In genomic region chr10:6564367-6564766, GRCh38 we compare ENCODE assay signal across 22 cellular contexts. TPM values are rescaled to one million over a fixed set of nuclear protein-coding genes. Genes with fewer than 3 reads are reported as not detected.
DNase-seq lines count a peak whose midpoint lies in the region; ATAC-seq, FAIRE-seq and TF ChIP-seq lines count a peak whose summit lies in the region.
"Had no signal": no experiment of that assay in that cellular context is flagged by ENCODE, and none has a peak within 500 bp of the region (broad histone marks: within the 10 kb centered on the region; RNA-seq: fewer than 3 reads in every experiment).

No MANE protein-coding gene starts in this region.

- no peaks in the 10 kb centered on the region for H3K79me2 ChIP-seq in GM12878 (ENCODE audit: control insufficient read depth, insufficient read depth, low read length)

- H3K4me1 ChIP-seq in GM12878 (ENCODE audit: control insufficient read depth, insufficient read depth, low read length), result no peaks in the 10 kb centered on the region
- H3K4me1 ChIP-seq in upper lobe of right lung, result peaks cover 6% of the 10 kb centered on the region
- H3K4me1 ChIP-seq: right atrium auricular region, vagina had no signal

- RAD21 ChIA-PET in GM12878 (lab: Charles Lee; ENCODE audit: unreplicated experiment), result interaction anchor here (1.0 to 2.9 kb wide), 5 partner anchors 13 to 74 kb away, joined by 3 to 14 read pairs (median 8); no protein-coding TSS in a partner anchor

- POLR2A ChIA-PET in GM12878 (lab: Charles Lee), result interaction anchor here (0.8 to 1.7 kb wide), 4 partner anchors 7 to 45 kb away, joined by 3 to 4 read pairs (median 4); no protein-coding TSS in a partner anchor

- intact Hi-C loops in GM12878 (cut with micrococcal nuclease; ENCODE audit: unreplicated experiment) (no loop called here), upper lobe of right lung (cut with DNase I) (no loop called here)

- H2AFZ ChIP-seq in GM12878 (ENCODE audit: control insufficient read depth, low read depth, low read length), result no peak overlapping the region

- no peak for TF ChIP-seq EP300 in GM12878 (IDR thresholded peaks at IDR 0.05; ENCODE audit: borderline replicate concordance in 1 of 2, control insufficient read depth in 1 of 2, low read depth in 2 of 2, low read length in 2 of 2)

- TF ChIP-seq CTCF in GM12878 (IDR thresholded peaks at IDR 0.05 in 2 of 3, conservative IDR thresholded peaks at IDR 0.05 in 1 of 3; ENCODE audit: control insufficient read depth in 2 of 3, extremely low read depth in 1 of 3, insufficient read depth in 1 of 3, low read depth in 3 of 3, low read length in 3 of 3) (no peak), upper lobe of right lung (IDR thresholded peaks at IDR 0.05) (no peak)

- no peak for TF ChIP-seq POLR2A in GM12878 (IDR thresholded peaks at IDR 0.05; ENCODE audit: low read depth, low read length)

- H3K27me3 ChIP-seq in GM12878 (replicated peaks in 1 of 2; ENCODE audit: control insufficient read depth in 2 of 2, insufficient read depth in 2 of 2, low read length in 1 of 2), result peaks cover 0 to 6% of the 10 kb centered on the region in 2 experiments
- no peaks in the 10 kb centered on the region for H3K27me3 ChIP-seq in upper lobe of right lung
- H3K27me3 ChIP-seq: gastrocnemius medialis, right atrium auricular region, vagina had no signal

- SMC1A ChIA-PET in GM12878 (lab: Charles Lee; ENCODE audit: uncharacterized antibody, unreplicated experiment), result interaction anchor here (1.4 to 6.4 kb wide), 7 partner anchors 8 to 71 kb away, joined by 7 to 40 read pairs (median 10); no protein-coding TSS in a partner anchor

- 17% methylated on average over 5 of the region's 5 CpGs for WGBS in GM12878 (ENCODE audit: insufficient coverage, insufficient replicate concordance, low lambda C conversion rate, missing lambda C conversion rate)

- no peak overlapping the region for H3K4me2 ChIP-seq in GM12878 (ENCODE audit: control insufficient read depth, insufficient read depth)

- H3K36me3 ChIP-seq in GM12878 (ENCODE audit: control insufficient read depth in 2 of 2, insufficient read depth in 2 of 2, low read length in 1 of 2) (no peaks in the 10 kb centered on the region), upper lobe of right lung (no peaks in the 10 kb centered on the region)
- H3K36me3 ChIP-seq: gastrocnemius medialis, right atrium auricular region, vagina had no signal

- no TSS peak for BruUV-seq in GM12878 (replicated peaks; lab: Mats Ljungman, UMichigan)

- no peaks in the 10 kb centered on the region for H3K9me3 Mint-ChIP-seq in stimulated activated naive CD8-positive, alpha-beta T cell treated with anti-CD3 and anti-CD28 coated beads, Interleukin-15, Interleukin-2, amounts not matched to agents 100 ng/mL and 50 ng/mL, for 24 hours

- H3K4me3 ChIP-seq in GM12878, result no peak overlapping the region
- no peak overlapping the region for H3K4me3 ChIP-seq in upper lobe of right lung
- H3K4me3 ChIP-seq: gastrocnemius medialis, lung, right atrium auricular region, vagina had no signal

- H3K4me3 Mint-ChIP-seq in stimulated activated naive CD8-positive, alpha-beta T cell treated with anti-CD3 and anti-CD28 coated beads, Interleukin-15, Interleukin-2, amounts not matched to agents 100 ng/mL and 50 ng/mL, for 24 hours, result peak overlapping the region; percentile 57

- no peak for TF ChIP-seq RAD21 in GM12878 (IDR thresholded peaks at IDR 0.05; ENCODE audit: insufficient read depth, low read depth, low read length)

- no peak for ATAC-seq in stimulated activated naive CD8-positive, alpha-beta T cell treated with anti-CD3 and anti-CD28 coated beads, Interleukin-15, Interleukin-2, amounts not matched to agents 100 U/mL and 50 U/mL, for 24 hours
- ATAC-seq in GM12878, result peak; percentile 33; the same call in 2 of the 3 replicates
- ATAC-seq in upper lobe of right lung, result peak; percentile 14
- ATAC-seq: esophagus mucosa, gastrocnemius medialis, SK-N-SH treated with all-trans-retinoic acid at 6 μM for 48 hours had no signal

- H3K4me1 Mint-ChIP-seq in stimulated activated naive CD8-positive, alpha-beta T cell treated with anti-CD3 and anti-CD28 coated beads, Interleukin-15, Interleukin-2, amounts not matched to agents 100 ng/mL and 50 ng/mL, for 24 hours (ENCODE audit: low read depth), result peaks cover 96% of the 10 kb centered on the region

- no peak overlapping the region for H3K27ac ChIP-seq in GM12878 (ENCODE audit: control insufficient read depth, insufficient read depth)
- no peak overlapping the region for H3K27ac ChIP-seq in upper lobe of right lung
- H3K27ac ChIP-seq: right atrium auricular region, vagina had no signal

- H3K9me3 ChIP-seq in GM12878 (replicated peaks; ENCODE audit: control insufficient read depth, insufficient read depth, low read length), result no peaks in the 10 kb centered on the region
- H3K9me3 ChIP-seq in upper lobe of right lung, result no peaks in the 10 kb centered on the region
- H3K9me3 ChIP-seq: gastrocnemius medialis, right atrium auricular region, vagina had no signal

- no peaks in the 10 kb centered on the region for H3K27me3 Mint-ChIP-seq in stimulated activated naive CD8-positive, alpha-beta T cell treated with anti-CD3 and anti-CD28 coated beads, Interleukin-15, Interleukin-2, amounts not matched to agents 100 ng/mL and 50 ng/mL, for 24 hours

- peaks cover 19% of the 10 kb centered on the region for H3K36me3 Mint-ChIP-seq in stimulated activated naive CD8-positive, alpha-beta T cell treated with anti-CD3 and anti-CD28 coated beads, Interleukin-15, Interleukin-2, amounts not matched to agents 100 ng/mL and 50 ng/mL, for 24 hours (ENCODE audit: low read depth)

- H3K9ac ChIP-seq in GM12878 (ENCODE audit: control insufficient read depth, insufficient read depth, low read length), result no peak overlapping the region

- CTCF ChIA-PET in GM12878 (lab: Yijun Ruan, JAX), result interaction anchor here (1.2 to 3.9 kb wide), 6 partner anchors 13 to 162 kb away, joined by 3 to 21 read pairs (median 3); no protein-coding TSS in a partner anchor

- in situ Hi-C loops in GM12878 (cut with MboI), result no loop called here

- no peaks in the 10 kb centered on the region for H4K20me1 ChIP-seq in GM12878 (ENCODE audit: control insufficient read depth, insufficient read depth)

- no peak overlapping the region for H3K27ac Mint-ChIP-seq in stimulated activated naive CD8-positive, alpha-beta T cell treated with anti-CD3 and anti-CD28 coated beads, Interleukin-15, Interleukin-2, amounts not matched to agents 100 ng/mL and 50 ng/mL, for 24 hours

- no peak for FAIRE-seq in GM12878 (lab: Jason Lieb, UNC)
- FAIRE-seq: D721Med, kidney had no signal

- peak; percentile 63 for DNase-seq in NCI-H82 (lab: John Stamatoyannopoulos, UW)
- no peak for DNase-seq in NCI-H82 treated with DMSO at 0.1 percent for 48 hours (lab: John Stamatoyannopoulos, UW; ENCODE audit: unreplicated experiment)
- DNase-seq in stimulated activated naive CD8-positive, alpha-beta T cell treated with anti-CD3 and anti-CD28 coated beads, Interleukin-15, Interleukin-2, amounts not matched to agents 100 U/mL and 50 U/mL, for 24 hours, result no peak
- DNase-seq in GM12878 (ENCODE audit: low read depth, low spot score), result no peak
- DNase-seq in upper lobe of right lung, result no peak
- no peak for DNase-seq in DMS114 treated with DMSO at 0.1 percent for 48 hours (lab: John Stamatoyannopoulos, UW; ENCODE audit: unreplicated experiment)
- DNase-seq in ecto neural progenitor cell (ENCODE audit: low spot score), result no peak
- DNase-seq: 8988T, AML-193, aorta, caudate nucleus, gastrocnemius medialis, substantia nigra had no signal

TF ChIP-seq in GM12878, 131 proteins besides CTCF, POLR2A, EP300 and RAD21:
- TF ChIP-seq YY1 (IDR thresholded peaks at IDR 0.05; ENCODE audit: low read depth, low read length), result no peak
- no peak for TF ChIP-seq ZNF274 (IDR thresholded peaks at IDR 0.05; ENCODE audit: insufficient read depth, insufficient read length)
- no peak for TF ChIP-seq SPI1 (IDR thresholded peaks at IDR 0.05; ENCODE audit: borderline replicate concordance, insufficient read depth, low read depth, low read length)
TF ChIP-seq in GM12878: peak in this region for 0.

RNA-seq across cellular contexts. Expression of gene PRKCQ, which starts 15.7 kb away (rescaled TPM):
- 0.17 and 0.29 TPM in 2 replicates for total RNA-seq in GM12878 (2013; cell fraction: nucleolus; rRNA removed)
- total RNA-seq in GM12878 (2014; rRNA removed), result 0.98 and 1.1 TPM in 2 replicates
- 0.78 and 0.98 TPM in 2 replicates for total RNA-seq in GM12878 (2014; rRNA removed; fragmentation: Illumina TruSeq; extraction: Trizol)
- 0.93 and 0.97 TPM in 2 replicates for total RNA-seq in GM12878 (2021)
- polyA plus RNA-seq in GM12878 (2011; ENCODE audit: low read depth), result not detected
- 8.9 and 10.1 TPM in 2 replicates for polyA plus RNA-seq in GM12878 (2011; rRNA removed)
- 5.2 and 6.4 TPM in 2 replicates for polyA plus RNA-seq in GM12878 (2011; cell fraction: cytosol; rRNA removed)
- polyA plus RNA-seq in GM12878 (2011; cell fraction: nucleus; rRNA removed), result 5.3 and 5.8 TPM in 2 replicates
- polyA plus RNA-seq in GM12878 (2012), result not detected in 2 replicates
- 1.1 and 1.2 TPM in 2 replicates for polyA plus RNA-seq in GM12878 (2014; fragmentation: Illumina TruSeq; extraction: Trizol)
- polyA plus RNA-seq in GM12878 (2014; fragmentation: Nextera tagmentation; extraction: Ambion mirVana), result under 1 TPM; 0.26 to 0.44 TPM
- 0.91 and 0.94 TPM in 2 replicates for polyA plus RNA-seq in GM12878 (2014; rRNA removed)
- 1 to 10 TPM in 1 of 2 experiments, under 1 TPM in 1; 0.76 to 1.3 TPM for polyA plus RNA-seq in GM12878 (2016; fragmentation: Nextera tagmentation; extraction: Ambion mirVana)
- 11.9 and 14.6 TPM in 2 replicates for polyA minus RNA-seq in GM12878 (2011; rRNA and poly(A)+ RNA removed)
- 2.9 and 3.1 TPM in 2 replicates for polyA minus RNA-seq in GM12878 (2011; cell fraction: cytosol; rRNA and poly(A)+ RNA removed)
- polyA minus RNA-seq in GM12878 (2011; cell fraction: nucleus; rRNA and poly(A)+ RNA removed), result 4.4 and 6.9 TPM in 2 replicates
- 9.8 TPM for total RNA-seq in upper lobe of right lung
- total RNA-seq: RPMI7951 had no signal
